Comparison of ENCODE assay signal across 8 cellular contexts in the genomic region with DNA sequence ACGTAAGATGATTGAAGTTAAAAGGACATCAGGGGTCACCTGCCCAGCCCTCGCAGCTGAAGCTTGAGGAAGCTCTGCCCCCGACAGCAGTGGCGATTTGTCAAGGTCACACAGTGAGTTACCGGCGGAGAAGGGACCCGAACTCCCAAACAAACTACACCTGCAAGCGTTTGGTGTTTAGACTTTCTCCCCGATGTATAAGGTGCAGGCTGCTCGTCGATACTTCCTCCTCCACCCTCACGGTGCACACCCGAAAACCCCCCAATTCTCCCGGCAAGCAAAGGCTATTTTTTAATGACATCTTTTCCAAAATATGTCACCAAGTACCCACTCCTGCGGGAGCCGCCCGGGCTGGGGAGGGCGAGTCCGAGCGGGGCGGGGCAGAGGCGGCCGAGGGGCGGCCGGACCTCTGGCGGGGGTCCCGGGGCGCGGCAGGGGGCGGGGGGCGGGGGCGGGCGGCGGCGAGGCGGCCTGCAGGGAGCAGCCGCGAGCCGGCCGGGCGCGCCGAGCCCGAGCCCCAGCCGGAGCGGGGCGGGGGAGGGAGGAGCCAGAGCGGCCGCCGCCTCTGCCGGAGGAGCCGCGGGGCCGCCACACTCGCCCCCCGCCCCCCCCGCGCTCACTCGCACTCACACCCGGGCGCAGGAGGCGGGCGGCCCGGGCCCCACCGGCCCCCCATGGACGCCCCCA. TPM values are rescaled to one million over a fixed set of nuclear protein-coding genes. Genes with fewer than 3 reads are reported as not detected.
DNase-seq lines count a peak whose midpoint lies in the region; ATAC-seq and TF ChIP-seq lines count a peak whose summit lies in the region.

A gene with protein sequence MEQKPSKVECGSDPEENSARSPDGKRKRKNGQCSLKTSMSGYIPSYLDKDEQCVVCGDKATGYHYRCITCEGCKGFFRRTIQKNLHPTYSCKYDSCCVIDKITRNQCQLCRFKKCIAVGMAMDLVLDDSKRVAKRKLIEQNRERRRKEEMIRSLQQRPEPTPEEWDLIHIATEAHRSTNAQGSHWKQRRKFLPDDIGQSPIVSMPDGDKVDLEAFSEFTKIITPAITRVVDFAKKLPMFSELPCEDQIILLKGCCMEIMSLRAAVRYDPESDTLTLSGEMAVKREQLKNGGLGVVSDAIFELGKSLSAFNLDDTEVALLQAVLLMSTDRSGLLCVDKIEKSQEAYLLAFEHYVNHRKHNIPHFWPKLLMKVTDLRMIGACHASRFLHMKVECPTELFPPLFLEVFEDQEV (plus strand): TSS at position 619 of the 687 bp plus-strand sequence. CDS start 11,524 bp downstream, outside the sequence.

- no peaks in the 10 kb centered on the region for H3K36me3 ChIP-seq in MM.1S (replicated peaks; ENCODE audit: insufficient read depth, low read length)

- ATAC-seq in GM21381 (IDR thresholded peaks at IDR 0.05; ENCODE audit: unreplicated experiment) = peak; percentile 68
- peak; percentile 84 for ATAC-seq in activated CD4-positive, alpha-beta T cell treated with anti-CD3 and anti-CD28 coated beads for 36 hours
- no peak for ATAC-seq in GM21515 (IDR thresholded peaks at IDR 0.05; ENCODE audit: unreplicated experiment)

- H3K9me2 ChIP-seq in MM.1S (replicated peaks; ENCODE audit: insufficient read depth, low read length) = no peaks in the 10 kb centered on the region

- peak within 1 kb of the TSS; percentile 97 for H2AFZ ChIP-seq in MM.1S (ENCODE audit: low read length)

- H3K36me3 Mint-ChIP-seq in activated CD4-positive, alpha-beta T cell treated with anti-CD3 and anti-CD28 coated beads for 36 hours (ENCODE audit: low read depth) = no peaks in the 10 kb centered on the region
- H3K36me3 Mint-ChIP-seq in chondrocyte (ENCODE audit: low read depth) = no peaks in the 10 kb centered on the region

- intact Hi-C loops in activated CD4-positive, alpha-beta T cell treated with anti-CD3 and anti-CD28 coated beads for 36 hours (cut with DNase I, micrococcal nuclease) = loop anchor here (1.0 to 5.0 kb wide), 5 partner anchors 13 to 105 kb away; no protein-coding TSS in a partner anchor

- H3K9me3 ChIP-seq in MM.1S (replicated peaks; ENCODE audit: insufficient read depth, low read length) = no peaks in the 10 kb centered on the region

- peaks cover 6% of the 10 kb centered on the region for H3K4me1 ChIP-seq in MM.1S (ENCODE audit: low read length)

- no peaks in the 10 kb centered on the region for H3F3A ChIP-seq in MM.1S (ENCODE audit: insufficient read depth, low read length)

- peak within 1 kb of the TSS; percentile 77 for H3K4me3 Mint-ChIP-seq in activated CD4-positive, alpha-beta T cell treated with anti-CD3 and anti-CD28 coated beads for 36 hours
- peak within 1 kb of the TSS; percentile 85 for H3K4me3 Mint-ChIP-seq in chondrocyte (ENCODE audit: unreplicated experiment)

- peak within 1 kb of the TSS; percentile 74 for H3K27ac Mint-ChIP-seq in activated CD4-positive, alpha-beta T cell treated with anti-CD3 and anti-CD28 coated beads for 36 hours
- H3K27ac Mint-ChIP-seq in chondrocyte (ENCODE audit: unreplicated experiment) = peak within 1 kb of the TSS; percentile 96

- peak; percentile 82 for DNase-seq in CD1c-positive myeloid dendritic cell (ENCODE audit: extremely low spot score)
- DNase-seq in MM.1S = peak; percentile 72
- peak; percentile 82 for DNase-seq in activated CD4-positive, alpha-beta T cell treated with anti-CD3 and anti-CD28 coated beads for 36 hours
- DNase-seq in chondrocyte (ENCODE audit: low spot score) = no peak
- DNase-seq in kidney glomerular epithelial cell (lab: John Stamatoyannopoulos, UW) = peak; percentile 35
- peak; percentile 46 to 57 for DNase-seq in stimulated activated CD4-positive, alpha-beta T cell treated with anti-CD3 and anti-CD28 coated beads, Interleukin-15, amount 100 ng/mL, for 1 hour (ENCODE audit: low read depth in 1 of 2, low spot score in 1 of 2)

- H3K4me2 ChIP-seq in MM.1S (ENCODE audit: low read depth, low read length) = peak within 1 kb of the TSS; percentile 86

- no peaks in the 10 kb centered on the region for H3K79me2 ChIP-seq in MM.1S (ENCODE audit: low read length)

- peaks cover 32% of the 10 kb centered on the region for H3K27me3 ChIP-seq in MM.1S (replicated peaks; ENCODE audit: insufficient read depth, low read length)

- CTCF ChIA-PET in activated CD4-positive, alpha-beta T cell treated with anti-CD3 and anti-CD28 coated beads for 36 hours (lab: Charles Lee) = interaction anchor here (0.5 to 6.9 kb wide), 12 partner anchors 8 to 1127 kb away, joined by 3 to 85 read pairs (median 4); partner anchors contain the start of gene MED24

- H3K4me1 Mint-ChIP-seq in activated CD4-positive, alpha-beta T cell treated with anti-CD3 and anti-CD28 coated beads for 36 hours = peaks cover 44% of the 10 kb centered on the region
- H3K4me1 Mint-ChIP-seq in chondrocyte (ENCODE audit: low read depth) = peaks cover 51% of the 10 kb centered on the region

- H4K20me1 ChIP-seq in MM.1S (ENCODE audit: insufficient read depth, low read length) = no peaks in the 10 kb centered on the region

- H3K27me3 Mint-ChIP-seq in activated CD4-positive, alpha-beta T cell treated with anti-CD3 and anti-CD28 coated beads for 36 hours = no peaks in the 10 kb centered on the region
- no peaks in the 10 kb centered on the region for H3K27me3 Mint-ChIP-seq in chondrocyte (ENCODE audit: low read depth)

- POLR2A ChIA-PET in activated CD4-positive, alpha-beta T cell treated with anti-CD3 and anti-CD28 coated beads for 36 hours (lab: Charles Lee) = interaction anchor here (0.6 kb wide), 1 partner anchor 9 kb away, joined by 3 read pairs; no protein-coding TSS in a partner anchor

- H3K9ac ChIP-seq in MM.1S (ENCODE audit: low read length) = peak within 1 kb of the TSS; percentile 63; the same call in 1 of the 2 replicates

- peak within 1 kb of the TSS; percentile 98 for H3K4me3 ChIP-seq in MM.1S (ENCODE audit: low read length)

- H3K27ac ChIP-seq in MM.1S (ENCODE audit: low read length) = no peak within 1 kb of the TSS

- no peaks in the 10 kb centered on the region for H3K9me3 Mint-ChIP-seq in activated CD4-positive, alpha-beta T cell treated with anti-CD3 and anti-CD28 coated beads for 36 hours (ENCODE audit: low read depth)
- no peaks in the 10 kb centered on the region for H3K9me3 Mint-ChIP-seq in chondrocyte (ENCODE audit: low read depth)

- TF ChIP-seq CTCF in MM.1S (IDR thresholded peaks at IDR 0.05; ENCODE audit: low read length) = no peak
- peak; percentile 41 for TF ChIP-seq CTCF in chondrocyte (IDR thresholded peaks at IDR 0.05)

RNA-seq across cellular contexts. Expression of the gene that starts here (rescaled TPM):
- total RNA-seq in activated CD4-positive, alpha-beta T cell treated with anti-CD3 and anti-CD28 coated beads for 36 hours = 10 to 100 TPM; 12.9 to 13.1 TPM
- 31.9 to 46.6 TPM (median 34.7 TPM) in 3 replicates for total RNA-seq in chondrocyte
